Comparison of ENCODE assay signal across 16 cellular contexts in genomic region chr19:19434483-19435045, GRCh38. TPM values are rescaled to one million over a fixed set of nuclear protein-coding genes. Genes with fewer than 3 reads are reported as not detected.
DNase-seq lines count a peak whose midpoint lies in the region; ATAC-seq and TF ChIP-seq lines count a peak whose summit lies in the region.
"Had no signal": no experiment of that assay in that cellular context is flagged by ENCODE, and none has a peak within 500 bp of the region (broad histone marks: within the 10 kb centered on the region; RNA-seq: fewer than 3 reads in every experiment).

No MANE protein-coding gene starts in this region.

- H3K27me3 ChIP-seq in MG63 (no peaks in the 10 kb centered on the region), testis (no peaks in the 10 kb centered on the region)
- H3K27me3 ChIP-seq: SJCRH30 had no signal

- peaks cover 36% of the 10 kb centered on the region for H3K4me1 Mint-ChIP-seq in type B pancreatic cell (ENCODE audit: unreplicated experiment)

- H3K36me3 ChIP-seq in MG63 (peaks cover 41% of the 10 kb centered on the region), testis (ENCODE audit: low read depth, missing control alignments) (no peaks in the 10 kb centered on the region), mucosa of descending colon (ENCODE audit: low read depth) (no peaks in the 10 kb centered on the region)
- H3K36me3 ChIP-seq: WERI-Rb-1 had no signal

- no peaks in the 10 kb centered on the region for H3K9me3 Mint-ChIP-seq in type B pancreatic cell
- H3K9me3 Mint-ChIP-seq: stimulated activated naive CD8-positive, alpha-beta T cell treated with anti-CD3 and anti-CD28 coated beads, Interleukin-15, Interleukin-2, amounts not matched to agents 100 ng/mL and 50 ng/mL, for 24 hours had no signal

- no peak overlapping the region for H3K4me3 Mint-ChIP-seq in type B pancreatic cell
- H3K4me3 Mint-ChIP-seq: stimulated activated naive CD8-positive, alpha-beta T cell treated with anti-CD3 and anti-CD28 coated beads, Interleukin-15, Interleukin-2, amounts not matched to agents 100 ng/mL and 50 ng/mL, for 24 hours had no signal

- ATAC-seq in mucosa of descending colon = no peak
- ATAC-seq: HCT116 had no signal

- TF ChIP-seq POLR2A in testis (IDR thresholded peaks at IDR 0.05) = no peak

- intact Hi-C loops in testis (cut with DNase I; ENCODE audit: low total_unique reads) (no loop called here), mucosa of descending colon (cut with DNase I, micrococcal nuclease) (no loop called here)

- H3K27ac Mint-ChIP-seq in type B pancreatic cell = no peak overlapping the region

- H3K9me3 ChIP-seq in MG63 = no peaks in the 10 kb centered on the region
- H3K9me3 ChIP-seq in testis = no peaks in the 10 kb centered on the region
- no peaks in the 10 kb centered on the region for H3K9me3 ChIP-seq in mucosa of descending colon
- H3K9me3 ChIP-seq: SJCRH30 had no signal

- DNase-seq in MG63 (peak; percentile 65), fibroblast of gingiva (ENCODE audit: low read depth) (peak; percentile 73), mucosa of gallbladder (ENCODE audit: low spot score) (peak; percentile 17), testis (peak; percentile 54), COLO829 (ENCODE audit: low spot score) (no peak), mucosa of descending colon (no peak), type B pancreatic cell (ENCODE audit: extremely low spot score, unreplicated experiment) (no peak)
- DNase-seq: caudate nucleus; DMS 273 treated with DMSO at 0.1 percent for 48 hours; erythroblast; NCI-H1417 treated with DMSO at 0.1 percent for 48 hours; SJCRH30; stimulated activated CD4-positive, alpha-beta T cell treated with anti-CD3 and anti-CD28 coated beads, Interleukin-4, amount 100 ng/mL, for 24 hours; WERI-Rb-1 had no signal

- H3K27ac ChIP-seq in testis = no peak overlapping the region
- H3K27ac ChIP-seq: SJCRH30, WERI-Rb-1 had no signal

- TF ChIP-seq CTCF in testis (IDR thresholded peaks at IDR 0.05) (no peak), mucosa of descending colon (IDR thresholded peaks at IDR 0.05) (no peak), type B pancreatic cell (conservative IDR thresholded peaks at IDR 0.05) (no peak)

- H3K4me3 ChIP-seq in MG63 (no peak overlapping the region), testis (no peak overlapping the region), mucosa of descending colon (no peak overlapping the region)
- H3K4me3 ChIP-seq: SJCRH30 had no signal

- WGBS in testis, 2 donors = 24 to 50% methylated on average over 6 to 8 of the region's 8 CpGs

- H3K4me1 ChIP-seq in testis = peaks cover 12% of the 10 kb centered on the region
- no peaks in the 10 kb centered on the region for H3K4me1 ChIP-seq in mucosa of descending colon (ENCODE audit: low read depth)
- H3K4me1 ChIP-seq: SJCRH30 had no signal

- H3K36me3 Mint-ChIP-seq in type B pancreatic cell = peaks cover 4% of the 10 kb centered on the region

- H3K27me3 Mint-ChIP-seq in type B pancreatic cell = no peaks in the 10 kb centered on the region
- H3K27me3 Mint-ChIP-seq: stimulated activated naive CD8-positive, alpha-beta T cell treated with anti-CD3 and anti-CD28 coated beads, Interleukin-15, Interleukin-2, amounts not matched to agents 100 ng/mL and 50 ng/mL, for 24 hours had no signal

RNA-seq across cellular contexts. Expression of gene GATAD2A, which starts 29.1 kb away (rescaled TPM):
- 46.3 and 69.1 TPM in 2 replicates for total RNA-seq in MG63 (2014; rRNA removed; shearing (Covaris generic); ENCODE audit: low replicate concordance)
- total RNA-seq in mucosa of gallbladder = 110 TPM
- total RNA-seq in testis = 100 to 1,000 TPM; 163 to 197 TPM
- polyA plus RNA-seq in testis (ENCODE audit: insufficient read depth, low read depth, low replicate concordance) = 109 TPM
- total RNA-seq in mucosa of descending colon = 100 to 1,000 TPM in 2 of 3 donors, 10 to 100 TPM in 1; 89.3 to 117 (median 107) TPM
- 102 and 113 TPM in 2 replicates for total RNA-seq in type B pancreatic cell (ENCODE audit: low replicate concordance)

Comparison
In these comparisons a context has a peak if more than half of its experiments do, and no peak if none do; other contexts are left out.
1. DNase-seq: peak in MG63 (single experiment), fibroblast of gingiva (single experiment), mucosa of gallbladder (single experiment) and testis (single experiment); none in COLO829 (single experiment), mucosa of descending colon (0 of 3) and type B pancreatic cell (single experiment).